ENCODE assay signal across 8 cellular contexts in the genomic region with DNA sequence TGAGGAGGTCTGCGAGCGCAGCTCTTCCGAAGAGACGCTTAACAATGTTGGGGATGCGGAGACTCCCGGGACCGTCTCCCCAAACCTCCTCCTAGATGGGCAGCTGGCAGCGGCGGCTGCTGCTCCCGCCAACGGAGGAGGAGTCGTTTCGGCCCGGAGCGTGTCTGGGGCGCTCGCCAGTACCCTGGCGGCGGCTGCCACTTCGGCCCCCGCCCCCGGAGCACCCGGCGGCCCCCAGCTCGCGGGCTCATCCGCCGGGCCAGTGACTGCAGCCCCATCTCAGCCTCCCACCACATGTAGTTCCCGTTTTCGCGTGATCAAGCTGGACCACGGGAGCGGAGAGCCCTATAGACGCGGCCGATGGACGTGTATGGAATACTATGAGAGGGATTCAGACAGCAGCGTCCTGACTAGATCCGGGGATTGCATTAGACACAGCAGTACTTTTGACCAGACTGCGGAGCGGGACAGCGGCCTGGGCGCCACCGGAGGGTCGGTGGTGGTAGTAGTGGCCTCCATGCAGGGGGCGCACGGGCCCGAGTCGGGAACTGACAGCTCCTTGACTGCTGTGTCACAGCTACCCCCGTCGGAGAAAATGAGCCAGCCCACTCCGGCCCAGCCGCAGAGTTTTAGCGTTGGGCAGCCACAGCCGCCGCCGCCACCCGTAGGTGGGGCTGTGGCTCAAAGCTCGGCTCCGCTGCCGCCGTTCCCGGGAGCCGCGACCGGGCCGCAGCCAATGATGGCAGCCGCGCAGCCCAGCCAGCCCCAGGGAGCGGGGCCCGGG. TPM values are rescaled to one million over a fixed set of nuclear protein-coding genes. Genes with fewer than 3 reads are reported as not detected.
DNase-seq lines count a peak whose midpoint lies in the region; ATAC-seq and TF ChIP-seq lines count a peak whose summit lies in the region.

No MANE protein-coding gene starts in this region.

- H3K4me1 Mint-ChIP-seq in CD8-positive, alpha-beta memory T cell = peaks cover 47 to 53% (median 51%) of the 10 kb centered on the region in 3 donors

- no peak for TF ChIP-seq EP300 in gastroesophageal sphincter (IDR thresholded peaks at IDR 0.05)

- DNase-seq in CD8-positive, alpha-beta memory T cell = peak; percentile 51 to 76 (median 64)
- DNase-seq in HL-60 (ENCODE audit: low read depth in 1 of 2, low spot score in 1 of 2) = peak; percentile 23 to 71
- peak; percentile 76 for DNase-seq in RPMI7951 (ENCODE audit: low read depth)
- DNase-seq in activated naive CD4-positive, alpha-beta T cell (lab: John Stamatoyannopoulos, UW) = peak; percentile 24 to 47 (median 30)
- peak in 55 of 56 donors; percentile 25 to 89 (median 73) for DNase-seq in nucleus accumbens (lab: John Stamatoyannopoulos, UW)
- DNase-seq in thyroid gland = peak; percentile 76 to 80

- peak overlapping the region; percentile 86 to 99 (median 98) for H3K27ac Mint-ChIP-seq in CD8-positive, alpha-beta memory T cell

- no peaks in the 10 kb centered on the region for H3K27me3 ChIP-seq in CD8-positive, alpha-beta memory T cell (ENCODE audit: insufficient read depth, low read length, poor library complexity, severe bottlenecking)
- H3K27me3 ChIP-seq in HL-60 (ENCODE audit: insufficient read depth, poor library complexity, severe bottlenecking) (no peaks in the 10 kb centered on the region), gastroesophageal sphincter (no peaks in the 10 kb centered on the region), thyroid gland (no peaks in the 10 kb centered on the region)

- intact Hi-C loops in thyroid gland (cut with DNase I) = loop anchor here (5.0 kb wide), 1 partner anchor 88 kb away; no protein-coding TSS in a partner anchor

- CTCF ChIA-PET in CD8-positive, alpha-beta memory T cell (lab: Charles Lee) = interaction anchor here (0.8 to 4.2 kb wide), 16 partner anchors 9 to 352 kb away, joined by 3 to 29 read pairs (median 3); no protein-coding TSS in a partner anchor

- peak overlapping the region; percentile 86 to 100 (median 97) for H3K4me3 Mint-ChIP-seq in CD8-positive, alpha-beta memory T cell

- no peaks in the 10 kb centered on the region for H3K36me3 ChIP-seq in CD8-positive, alpha-beta memory T cell (ENCODE audit: insufficient read depth, low read length)
- H3K36me3 ChIP-seq in gastroesophageal sphincter (no peaks in the 10 kb centered on the region), thyroid gland (no peaks in the 10 kb centered on the region)

- peaks cover 0 to 2% of the 10 kb centered on the region in 2 donors for H3K27me3 Mint-ChIP-seq in CD8-positive, alpha-beta memory T cell

- TF ChIP-seq POLR2A in gastroesophageal sphincter (IDR thresholded peaks at IDR 0.05) (peak; percentile 59 to 62), thyroid gland (IDR thresholded peaks at IDR 0.05) (peak in 1 of 2 donors; percentile 53)

- peak overlapping the region; percentile 91 for H3K27ac ChIP-seq in CD8-positive, alpha-beta memory T cell (ENCODE audit: low read depth, low read length)
- H3K27ac ChIP-seq in HL-60 (replicated peaks) = peak overlapping the region; percentile 98
- peak overlapping the region; percentile 95 to 100 (median 99) for H3K27ac ChIP-seq in gastroesophageal sphincter
- H3K27ac ChIP-seq in thyroid gland = peak overlapping the region; percentile 99 to 100 (median 100)

- no CpG with 5 or more reads among the region's 71 CpGs for WGBS in gastroesophageal sphincter (ENCODE audit: low coverage in 1 of 2), 2 donors
- 0 to 10% methylated on average over 2 to 5 of the region's 71 CpGs for WGBS in thyroid gland, 2 donors

- H3K4me1 ChIP-seq in CD8-positive, alpha-beta memory T cell (ENCODE audit: insufficient read depth, low read length) = peaks cover 40% of the 10 kb centered on the region
- H3K4me1 ChIP-seq in gastroesophageal sphincter = peaks cover 2 to 38% (median 4%) of the 10 kb centered on the region in 3 donors
- H3K4me1 ChIP-seq in thyroid gland = peaks cover 13 to 18% of the 10 kb centered on the region in 2 donors

- no peaks in the 10 kb centered on the region for H3K9me3 ChIP-seq in CD8-positive, alpha-beta memory T cell (ENCODE audit: low read length)
- H3K9me3 ChIP-seq in gastroesophageal sphincter = no peaks in the 10 kb centered on the region
- no peaks in the 10 kb centered on the region for H3K9me3 ChIP-seq in thyroid gland

- no peaks in the 10 kb centered on the region for H3K9me3 Mint-ChIP-seq in CD8-positive, alpha-beta memory T cell

- no peak for TF ChIP-seq CTCF in HL-60 (IDR thresholded peaks at IDR 0.05; ENCODE audit: insufficient read depth, low read length)
- TF ChIP-seq CTCF in gastroesophageal sphincter (IDR thresholded peaks at IDR 0.05) = peak; percentile 40 to 85 (median 62)
- TF ChIP-seq CTCF in thyroid gland (IDR thresholded peaks at IDR 0.05) = peak in 5 of 6 experiments; percentile 43 to 63 (median 51)

- POLR2A ChIA-PET in CD8-positive, alpha-beta memory T cell (lab: Charles Lee) = interaction anchor here (0.7 to 3.5 kb wide), 10 partner anchors 48 to 791 kb away, joined by 3 to 35 read pairs (median 4); a partner anchor contains a TSS

- peaks cover 0 to 34% (median 0%) of the 10 kb centered on the region in 3 donors for H3K36me3 Mint-ChIP-seq in CD8-positive, alpha-beta memory T cell

- H3K4me3 ChIP-seq in CD8-positive, alpha-beta memory T cell (ENCODE audit: low read length) = peak overlapping the region; percentile 94
- H3K4me3 ChIP-seq in HL-60 (replicated peaks; ENCODE audit: insufficient read depth, low read length) (peak overlapping the region; percentile 80), gastroesophageal sphincter (peak overlapping the region; percentile 74 to 90), thyroid gland (replicated peaks in 1 of 3) (peak overlapping the region; percentile 87 to 94 (median 94))

- ATAC-seq in GM19397 (IDR thresholded peaks at IDR 0.05; ENCODE audit: unreplicated experiment) (peak; percentile 31), gastroesophageal sphincter (peak; percentile 49)

RNA-seq across cellular contexts. Expression of a gene that starts 1.6 kb away (rescaled TPM):
- total RNA-seq in CD8-positive, alpha-beta memory T cell = 10 to 100 TPM; 20.9 to 22.3 TPM
- 11.9 TPM for polyA plus RNA-seq in CD8-positive, alpha-beta memory T cell
- 6.2 and 8.9 TPM in 2 replicates for total RNA-seq in RPMI7951 (2014; rRNA removed; shearing (Covaris generic))
- total RNA-seq in gastroesophageal sphincter (10 to 100 TPM; 15.4 to 30.0 (median 26.0) TPM), thyroid gland (10 to 100 TPM; 14.4 to 35.1 (median 21.2) TPM)

Comparison
In these comparisons a context has a peak if more than half of its experiments do, and no peak if none do; other contexts are left out.
1. Peak in every context shown above with its lines: DNase-seq, ATAC-seq, H3K4me3 ChIP-seq and H3K27ac ChIP-seq.